Comparison of ENCODE assay signal across 11 cellular contexts in the genomic region with DNA sequence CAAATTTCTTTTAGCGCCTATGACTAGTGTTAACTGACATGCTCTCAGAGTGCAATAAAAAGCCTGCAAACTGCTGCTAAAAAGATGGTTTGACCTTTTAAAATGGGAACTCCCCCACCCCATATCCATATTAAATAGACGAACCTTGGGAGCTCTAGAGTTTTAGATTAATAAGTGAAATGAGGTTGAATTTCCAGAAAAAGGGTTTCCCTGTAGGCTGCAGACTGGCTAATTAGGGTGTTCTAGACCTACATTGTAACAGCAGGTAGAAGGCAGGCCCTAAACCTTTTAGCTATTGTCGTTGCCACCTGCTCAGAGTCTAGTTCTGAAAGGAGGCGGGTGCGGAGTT. TPM values are rescaled to one million over a fixed set of nuclear protein-coding genes. Genes with fewer than 3 reads are reported as not detected.
A peak's percentile ranks its signal among the peaks of the same experiment; 100 is the strongest.
DNase-seq lines count a peak whose midpoint lies in the region; ATAC-seq and TF ChIP-seq lines count a peak whose summit lies in the region.
"Had no signal": no experiment of that assay in that cellular context is flagged by ENCODE, and none has a peak within 500 bp of the region (broad histone marks: within the 10 kb centered on the region; RNA-seq: fewer than 3 reads in every experiment).

No MANE protein-coding gene starts in this region.

- H3K4me3 Mint-ChIP-seq in activated T-cell treated with anti-CD3 and anti-CD28 coated beads, Interleukin-2, amount 50 U/mL, for 4 hours = peak overlapping the region; percentile 76
- peak overlapping the region; percentile 82 for H3K4me3 Mint-ChIP-seq in WTC11

- peaks cover 67% of the 10 kb centered on the region for H3K27me3 Mint-ChIP-seq in activated T-cell treated with anti-CD3 and anti-CD28 coated beads, Interleukin-2, amount 50 U/mL, for 4 hours (ENCODE audit: low read depth)
- peaks cover 55% of the 10 kb centered on the region for H3K27me3 Mint-ChIP-seq in WTC11 (ENCODE audit: low read depth)

- H3K27ac Mint-ChIP-seq in WTC11 = no peak overlapping the region
- H3K27ac Mint-ChIP-seq: activated CD4-positive, alpha-beta memory T cell treated with anti-CD3 and anti-CD28 coated beads, Interleukin-2, amount 10 ng/mL, durations not matched to agents 7 days and 5 days; effector memory CD8-positive, alpha-beta T cell had no signal

- POLR2A ChIA-PET in WTC11 (lab: Charles Lee) = no interaction called here

- H3K9ac ChIP-seq in stomach smooth muscle (ENCODE audit: low read length in 2 of 2) = no peak overlapping the region

- no peak for ATAC-seq in activated T-cell treated with anti-CD3 and anti-CD28 coated beads, Interleukin-2, amount 50 U/mL, for 4 hours
- ATAC-seq in WTC11 (no peak), lower lobe of right lung (no peak), GM19324 (IDR thresholded peaks at IDR 0.05; ENCODE audit: low FRiP score, unreplicated experiment) (no peak)
- ATAC-seq: effector memory CD8-positive, alpha-beta T cell had no signal

- H3K36me3 ChIP-seq in lower lobe of right lung = no peaks in the 10 kb centered on the region
- H3K36me3 ChIP-seq in stomach smooth muscle (ENCODE audit: control insufficient read depth in 2 of 2, insufficient read depth in 2 of 2, low read length in 2 of 2) = no peaks in the 10 kb centered on the region
- no peaks in the 10 kb centered on the region for H3K36me3 ChIP-seq in adrenal gland (replicated peaks in 1 of 2)

- no peak for DNase-seq in activated T-cell treated with anti-CD3 and anti-CD28 coated beads, Interleukin-2, amount 50 U/mL, for 4 hours
- DNase-seq in activated T-cell treated with anti-CD3 and anti-CD28 coated beads, Interleukin-2, amount 50 U/mL, for 48 hours = no peak
- no peak for DNase-seq in WTC11 (ENCODE audit: low spot score)
- no peak for DNase-seq in lower lobe of right lung
- DNase-seq in NCI-H128 (lab: John Stamatoyannopoulos, UW; ENCODE audit: unreplicated experiment) = no peak
- DNase-seq in adrenal gland = no peak
- DNase-seq: effector memory CD8-positive, alpha-beta T cell; stimulated activated naive CD4-positive, alpha-beta T cell treated with Interleukin-2 at 50 U/mL for 16 hours had no signal

- H3K27ac ChIP-seq in lower lobe of right lung = no peak overlapping the region
- no peak overlapping the region for H3K27ac ChIP-seq in stomach smooth muscle (ENCODE audit: low read length)
- H3K27ac ChIP-seq in adrenal gland = no peak overlapping the region

- H3K36me3 Mint-ChIP-seq in activated T-cell treated with anti-CD3 and anti-CD28 coated beads, Interleukin-2, amount 50 U/mL, for 4 hours (ENCODE audit: insufficient read depth) = no peaks in the 10 kb centered on the region
- H3K36me3 Mint-ChIP-seq in WTC11 = no peaks in the 10 kb centered on the region

- no peaks in the 10 kb centered on the region for H3K9me3 Mint-ChIP-seq in activated T-cell treated with anti-CD3 and anti-CD28 coated beads, Interleukin-2, amount 50 U/mL, for 4 hours
- H3K9me3 Mint-ChIP-seq in WTC11 = no peaks in the 10 kb centered on the region
- H3K9me3 Mint-ChIP-seq: activated CD4-positive, alpha-beta memory T cell treated with anti-CD3 and anti-CD28 coated beads, Interleukin-2, amount 10 ng/mL, durations not matched to agents 7 days and 5 days; effector memory CD8-positive, alpha-beta T cell had no signal

- no peak for TF ChIP-seq POLR2A in adrenal gland (IDR thresholded peaks at IDR 0.05)

- intact Hi-C loops in lower lobe of right lung (cut with DNase I) = no loop called here
- intact Hi-C loops in adrenal gland (cut with DNase I) = loop anchor here in 1 of 2 donors (10.0 kb wide), 1 partner anchor 230 kb away; no protein-coding TSS in a partner anchor

- H3K9me3 ChIP-seq in lower lobe of right lung = no peaks in the 10 kb centered on the region
- H3K9me3 ChIP-seq in stomach smooth muscle (ENCODE audit: control insufficient read depth in 2 of 2, low read length in 2 of 2) = no peaks in the 10 kb centered on the region
- no peaks in the 10 kb centered on the region for H3K9me3 ChIP-seq in adrenal gland (replicated peaks in 1 of 3)

- TF ChIP-seq CTCF in WTC11 (IDR thresholded peaks at IDR 0.05) (no peak), lower lobe of right lung (IDR thresholded peaks at IDR 0.05) (no peak), adrenal gland (IDR thresholded peaks at IDR 0.05) (no peak)

- peaks cover 24% of the 10 kb centered on the region for H3K4me1 ChIP-seq in lower lobe of right lung
- H3K4me1 ChIP-seq in stomach smooth muscle (ENCODE audit: control insufficient read depth, insufficient read depth, low read length) = peaks cover 13% of the 10 kb centered on the region
- H3K4me1 ChIP-seq in adrenal gland (replicated peaks in 1 of 2) = peaks cover 13 to 20% of the 10 kb centered on the region in 2 donors

- WGBS in adrenal gland, 4 donors = 18 to 27% (median 24%) methylated on average over 5 of the region's 5 CpGs

- peaks cover 14% of the 10 kb centered on the region for H3K27me3 ChIP-seq in lower lobe of right lung (ENCODE audit: low read depth)
- no peaks in the 10 kb centered on the region for H3K27me3 ChIP-seq in stomach smooth muscle (ENCODE audit: control insufficient read depth in 1 of 2, insufficient read depth in 2 of 2, low read length in 2 of 2)
- no peaks in the 10 kb centered on the region for H3K27me3 ChIP-seq in adrenal gland

- peaks cover 13% of the 10 kb centered on the region for H3K4me1 Mint-ChIP-seq in activated T-cell treated with anti-CD3 and anti-CD28 coated beads, Interleukin-2, amount 50 U/mL, for 4 hours (ENCODE audit: low read depth)
- peaks cover 17% of the 10 kb centered on the region for H3K4me1 Mint-ChIP-seq in WTC11

- H3K4me3 ChIP-seq in lower lobe of right lung (peak overlapping the region; percentile 65), stomach smooth muscle (ENCODE audit: low read length in 2 of 2) (peak overlapping the region; percentile 73 to 76), adrenal gland (peak overlapping the region in 1 of 4 donors; percentile 77)

- CTCF ChIA-PET in WTC11 (lab: Charles Lee) = interaction anchor here (0.7 to 1.6 kb wide), 24 partner anchors 8 to 483 kb away, joined by 3 to 20 read pairs (median 4); no protein-coding TSS in a partner anchor

TF ChIP-seq in WTC11, 78 proteins besides CTCF, POLR2A, EP300 and RAD21 (continues in another document):
- TF ChIP-seq, protein P1, sequence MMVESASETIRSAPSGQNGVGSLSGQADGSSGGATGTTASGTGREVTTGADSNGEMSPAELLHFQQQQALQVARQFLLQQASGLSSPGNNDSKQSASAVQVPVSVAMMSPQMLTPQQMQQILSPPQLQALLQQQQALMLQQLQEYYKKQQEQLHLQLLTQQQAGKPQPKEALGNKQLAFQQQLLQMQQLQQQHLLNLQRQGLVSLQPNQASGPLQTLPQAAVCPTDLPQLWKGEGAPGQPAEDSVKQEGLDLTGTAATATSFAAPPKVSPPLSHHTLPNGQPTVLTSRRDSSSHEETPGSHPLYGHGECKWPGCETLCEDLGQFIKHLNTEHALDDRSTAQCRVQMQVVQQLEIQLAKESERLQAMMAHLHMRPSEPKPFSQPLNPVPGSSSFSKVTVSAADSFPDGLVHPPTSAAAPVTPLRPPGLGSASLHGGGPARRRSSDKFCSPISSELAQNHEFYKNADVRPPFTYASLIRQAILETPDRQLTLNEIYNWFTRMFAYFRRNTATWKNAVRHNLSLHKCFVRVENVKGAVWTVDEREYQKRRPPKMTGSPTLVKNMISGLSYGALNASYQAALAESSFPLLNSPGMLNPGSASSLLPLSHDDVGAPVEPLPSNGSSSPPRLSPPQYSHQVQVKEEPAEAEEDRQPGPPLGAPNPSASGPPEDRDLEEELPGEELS (CRISPR knock-in tag; IDR thresholded peaks at IDR 0.05) = no peak
- TF ChIP-seq, protein P2, sequence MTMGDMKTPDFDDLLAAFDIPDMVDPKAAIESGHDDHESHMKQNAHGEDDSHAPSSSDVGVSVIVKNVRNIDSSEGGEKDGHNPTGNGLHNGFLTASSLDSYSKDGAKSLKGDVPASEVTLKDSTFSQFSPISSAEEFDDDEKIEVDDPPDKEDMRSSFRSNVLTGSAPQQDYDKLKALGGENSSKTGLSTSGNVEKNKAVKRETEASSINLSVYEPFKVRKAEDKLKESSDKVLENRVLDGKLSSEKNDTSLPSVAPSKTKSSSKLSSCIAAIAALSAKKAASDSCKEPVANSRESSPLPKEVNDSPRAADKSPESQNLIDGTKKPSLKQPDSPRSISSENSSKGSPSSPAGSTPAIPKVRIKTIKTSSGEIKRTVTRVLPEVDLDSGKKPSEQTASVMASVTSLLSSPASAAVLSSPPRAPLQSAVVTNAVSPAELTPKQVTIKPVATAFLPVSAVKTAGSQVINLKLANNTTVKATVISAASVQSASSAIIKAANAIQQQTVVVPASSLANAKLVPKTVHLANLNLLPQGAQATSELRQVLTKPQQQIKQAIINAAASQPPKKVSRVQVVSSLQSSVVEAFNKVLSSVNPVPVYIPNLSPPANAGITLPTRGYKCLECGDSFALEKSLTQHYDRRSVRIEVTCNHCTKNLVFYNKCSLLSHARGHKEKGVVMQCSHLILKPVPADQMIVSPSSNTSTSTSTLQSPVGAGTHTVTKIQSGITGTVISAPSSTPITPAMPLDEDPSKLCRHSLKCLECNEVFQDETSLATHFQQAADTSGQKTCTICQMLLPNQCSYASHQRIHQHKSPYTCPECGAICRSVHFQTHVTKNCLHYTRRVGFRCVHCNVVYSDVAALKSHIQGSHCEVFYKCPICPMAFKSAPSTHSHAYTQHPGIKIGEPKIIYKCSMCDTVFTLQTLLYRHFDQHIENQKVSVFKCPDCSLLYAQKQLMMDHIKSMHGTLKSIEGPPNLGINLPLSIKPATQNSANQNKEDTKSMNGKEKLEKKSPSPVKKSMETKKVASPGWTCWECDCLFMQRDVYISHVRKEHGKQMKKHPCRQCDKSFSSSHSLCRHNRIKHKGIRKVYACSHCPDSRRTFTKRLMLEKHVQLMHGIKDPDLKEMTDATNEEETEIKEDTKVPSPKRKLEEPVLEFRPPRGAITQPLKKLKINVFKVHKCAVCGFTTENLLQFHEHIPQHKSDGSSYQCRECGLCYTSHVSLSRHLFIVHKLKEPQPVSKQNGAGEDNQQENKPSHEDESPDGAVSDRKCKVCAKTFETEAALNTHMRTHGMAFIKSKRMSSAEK (CRISPR knock-in tag; IDR thresholded peaks at IDR 0.05; ENCODE audit: borderline replicate concordance) = no peak
- TF ChIP-seq, protein P3, sequence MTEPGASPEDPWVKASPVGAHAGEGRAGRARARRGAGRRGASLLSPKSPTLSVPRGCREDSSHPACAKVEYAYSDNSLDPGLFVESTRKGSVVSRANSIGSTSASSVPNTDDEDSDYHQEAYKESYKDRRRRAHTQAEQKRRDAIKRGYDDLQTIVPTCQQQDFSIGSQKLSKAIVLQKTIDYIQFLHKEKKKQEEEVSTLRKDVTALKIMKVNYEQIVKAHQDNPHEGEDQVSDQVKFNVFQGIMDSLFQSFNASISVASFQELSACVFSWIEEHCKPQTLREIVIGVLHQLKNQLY (CRISPR knock-in tag; IDR thresholded peaks at IDR 0.05) = no peak

RNA-seq across cellular contexts. Expression of a gene that starts 2.2 kb away (rescaled TPM):
- 1 to 10 TPM in 1 of 3 donors, under 1 TPM in 2; 0.46 to 1.5 (median 0.90) TPM for total RNA-seq in activated T-cell treated with anti-CD3 and anti-CD28 coated beads, Interleukin-2, amount 50 U/mL, for 4 hours
- 2.2 to 2.7 TPM (median 2.6 TPM) in 3 replicates for total RNA-seq in WTC11 (2021)
- total RNA-seq in lower lobe of right lung = 0.95 TPM
- 1 to 10 TPM in 5 of 8 donors, under 1 TPM in 3; 0.67 to 3.5 (median 1.2) TPM for total RNA-seq in adrenal gland
- polyA plus RNA-seq in adrenal gland = under 1 TPM; 0.51 to 0.99 (median 0.72) TPM
